Comparison of ENCODE assay signal across 7 cellular contexts in genomic region chr4:41215155-41215554, GRCh38. TPM values are rescaled to one million over a fixed set of nuclear protein-coding genes. Genes with fewer than 3 reads are reported as not detected.
DNase-seq lines count a peak whose midpoint lies in the region; ATAC-seq, FAIRE-seq and TF ChIP-seq lines count a peak whose summit lies in the region.

No MANE protein-coding gene starts in this region.

- H4K20me1 ChIP-seq in GM23248 (ENCODE audit: insufficient read depth) = no peaks in the 10 kb centered on the region
- no peaks in the 10 kb centered on the region for H4K20me1 ChIP-seq in OCI-LY3 (ENCODE audit: insufficient read depth, low read length)

- H3K4me1 ChIP-seq in GM23248 (ENCODE audit: insufficient read depth) = peaks cover 14% of the 10 kb centered on the region
- peaks cover 13% of the 10 kb centered on the region for H3K4me1 ChIP-seq in OCI-LY3 (ENCODE audit: low read length)
- peaks cover 19 to 30% of the 10 kb centered on the region in 2 donors for H3K4me1 ChIP-seq in duodenal mucosa (ENCODE audit: control insufficient read depth in 1 of 2, insufficient read depth in 2 of 2, low read length in 2 of 2)
- peaks cover 19 to 36% of the 10 kb centered on the region in 2 donors for H3K4me1 ChIP-seq in gastrocnemius medialis

- no peaks in the 10 kb centered on the region for H3K9me2 ChIP-seq in GM23248 (ENCODE audit: insufficient read depth)

- H3K4me3 ChIP-seq in GM23248 = 0 out of 2 replicates have a peak overlapping the region, but pooled peaks have one; percentile 19
- H3K4me3 ChIP-seq in OCI-LY3 (ENCODE audit: low read length) = no peak overlapping the region
- peak overlapping the region; percentile 64 to 89 for H3K4me3 ChIP-seq in duodenal mucosa (ENCODE audit: low read depth in 1 of 2, low read length in 2 of 2)
- H3K4me3 ChIP-seq in gastrocnemius medialis = peak overlapping the region in 1 of 4 donors; percentile 84

- 53% methylated on average over 9 of the region's 9 CpGs for WGBS in GM23248 (ENCODE audit: low coverage in 1 of 2, low lambda C conversion rate in 2 of 2, missing lambda C conversion rate in 2 of 2), 2 experiments

- intact Hi-C loops in gastrocnemius medialis (cut with DNase I; ENCODE audit: low total_unique reads) = loop anchor here (2.0 to 5.0 kb wide), 4 partner anchors 40 to 374 kb away; no protein-coding TSS in a partner anchor

- H3K9ac ChIP-seq in GM23248 = no peak overlapping the region
- H3K9ac ChIP-seq in OCI-LY3 (ENCODE audit: low read length) = no peak overlapping the region
- H3K9ac ChIP-seq in duodenal mucosa (ENCODE audit: low read depth in 1 of 2, low read length in 2 of 2) = peak overlapping the region in 1 of 2 donors; percentile 63

- peaks cover 36% of the 10 kb centered on the region for H3K79me2 ChIP-seq in GM23248 (ENCODE audit: insufficient read depth)
- H3K79me2 ChIP-seq in OCI-LY3 (ENCODE audit: low read length) = no peaks in the 10 kb centered on the region

- H3K27ac ChIP-seq in GM23248 = peak overlapping the region; percentile 7; the same call in 1 of the 2 replicates
- H3K27ac ChIP-seq in OCI-LY3 (ENCODE audit: low read length) = no peak overlapping the region
- no peak overlapping the region for H3K27ac ChIP-seq in duodenal mucosa (ENCODE audit: low read depth, low read length)
- H3K27ac ChIP-seq in gastrocnemius medialis = peak overlapping the region; percentile 72 to 89 (median 78)

- in situ Hi-C loops in GM23248 (cut with MboI) (loop anchor here (10.0 kb wide), 2 partner anchors 240 to 290 kb away; no protein-coding TSS in a partner anchor), gastrocnemius medialis (cut with MboI; ENCODE audit: low sequenced_read_pairs in 4 of 4) (loop anchor here (5.0 to 10.0 kb wide), 4 partner anchors 238 to 293 kb away; no protein-coding TSS in a partner anchor)

- TF ChIP-seq CTCF in OCI-LY3 (IDR thresholded peaks at IDR 0.05; ENCODE audit: low read depth, low read length) (no peak), gastrocnemius medialis (IDR thresholded peaks at IDR 0.05 in 4 of 5, conservative IDR thresholded peaks at IDR 0.05 in 1 of 5) (no peak)

- peak overlapping the region; percentile 55; the same call in 1 of the 2 replicates for H2AFZ ChIP-seq in GM23248
- no peak overlapping the region for H2AFZ ChIP-seq in OCI-LY3 (ENCODE audit: low read depth, low read length)

- H3K9me3 ChIP-seq in GM23248 (ENCODE audit: low read depth) = no peaks in the 10 kb centered on the region
- no peaks in the 10 kb centered on the region for H3K9me3 ChIP-seq in OCI-LY3 (ENCODE audit: insufficient read depth, low read length)
- H3K9me3 ChIP-seq in duodenal mucosa (ENCODE audit: control insufficient read depth in 1 of 2, low read length in 2 of 2) = no peaks in the 10 kb centered on the region
- no peaks in the 10 kb centered on the region for H3K9me3 ChIP-seq in gastrocnemius medialis

- no peaks in the 10 kb centered on the region for H3K36me3 ChIP-seq in GM23248 (ENCODE audit: low read depth)
- no peaks in the 10 kb centered on the region for H3K36me3 ChIP-seq in OCI-LY3 (replicated peaks; ENCODE audit: low read depth, low read length)
- H3K36me3 ChIP-seq in duodenal mucosa (ENCODE audit: control insufficient read depth in 1 of 2, insufficient read depth in 2 of 2, low read length in 2 of 2) = no peaks in the 10 kb centered on the region
- no peaks in the 10 kb centered on the region for H3K36me3 ChIP-seq in gastrocnemius medialis

- H3K27me3 ChIP-seq in GM23248 (replicated peaks; ENCODE audit: insufficient read depth) = no peaks in the 10 kb centered on the region
- peaks cover 18% of the 10 kb centered on the region for H3K27me3 ChIP-seq in OCI-LY3 (ENCODE audit: low read depth, low read length)
- peaks cover 0 to 4% of the 10 kb centered on the region in 2 donors for H3K27me3 ChIP-seq in duodenal mucosa (ENCODE audit: control insufficient read depth in 1 of 2, insufficient read depth in 2 of 2, low read length in 2 of 2)
- no peaks in the 10 kb centered on the region for H3K27me3 ChIP-seq in gastrocnemius medialis

- DNase-seq in GM23248 = peak; percentile 30
- DNase-seq in gastrocnemius medialis = no peak
- no peak for DNase-seq in H54 (ENCODE audit: insufficient read length, low spot score)
- DNase-seq in AML-193 (lab: John Stamatoyannopoulos, UW) = no peak

- TF ChIP-seq POLR2A in gastrocnemius medialis (IDR thresholded peaks at IDR 0.05) (no peak), H54 (IDR thresholded peaks at IDR 0.05; ENCODE audit: low read depth, low read length) (no peak)

- FAIRE-seq in H54 (lab: Jason Lieb, UNC) = no peak

- H3F3A ChIP-seq in GM23248 (ENCODE audit: insufficient read depth) = peaks cover 22% of the 10 kb centered on the region

- no peak overlapping the region for H3K4me2 ChIP-seq in GM23248 (ENCODE audit: unreplicated experiment)
- H3K4me2 ChIP-seq in OCI-LY3 (ENCODE audit: low read length) = peak overlapping the region; percentile 49; the same call in 1 of the 2 replicates

- ATAC-seq in gastrocnemius medialis (no peak), HG03442 (IDR thresholded peaks at IDR 0.05; ENCODE audit: unreplicated experiment) (no peak)

RNA-seq across cellular contexts. Expression of gene APBB2, which starts 0.8 kb away (rescaled TPM):
- total RNA-seq in GM23248 (2014; rRNA removed; shearing (Covaris generic)) = 61.0 and 83.8 TPM in 2 replicates
- 22.0 and 24.1 TPM in 2 replicates for polyA plus RNA-seq in GM23248 (2016; fragmentation: Nextera tagmentation; extraction: Ambion mirVana)
- total RNA-seq in gastrocnemius medialis = 10 to 100 TPM; 14.3 to 20.5 (median 14.5) TPM

RNA-seq across cellular contexts. Expression of gene UCHL1, which starts 41.6 kb away (rescaled TPM):
- total RNA-seq in GM23248 (2014; rRNA removed; shearing (Covaris generic)) = 443 and 525 TPM in 2 replicates
- polyA plus RNA-seq in GM23248 (2016; fragmentation: Nextera tagmentation; extraction: Ambion mirVana) = 306 and 322 TPM in 2 replicates
- 100 to 1,000 TPM in 2 of 4 donors, 10 to 100 TPM in 2; 24.8 to 176 (median 71.0) TPM for total RNA-seq in gastrocnemius medialis

Comparison
In these comparisons a context has a peak if more than half of its experiments do, and no peak if none do; other contexts are left out.
1. H3K27ac ChIP-seq: peak in GM23248 (single experiment) and gastrocnemius medialis (4 of 4); none in OCI-LY3 (single experiment) and duodenal mucosa (single experiment).